Comparison of ENCODE assay signal across 8 cellular contexts in the genomic region with DNA sequence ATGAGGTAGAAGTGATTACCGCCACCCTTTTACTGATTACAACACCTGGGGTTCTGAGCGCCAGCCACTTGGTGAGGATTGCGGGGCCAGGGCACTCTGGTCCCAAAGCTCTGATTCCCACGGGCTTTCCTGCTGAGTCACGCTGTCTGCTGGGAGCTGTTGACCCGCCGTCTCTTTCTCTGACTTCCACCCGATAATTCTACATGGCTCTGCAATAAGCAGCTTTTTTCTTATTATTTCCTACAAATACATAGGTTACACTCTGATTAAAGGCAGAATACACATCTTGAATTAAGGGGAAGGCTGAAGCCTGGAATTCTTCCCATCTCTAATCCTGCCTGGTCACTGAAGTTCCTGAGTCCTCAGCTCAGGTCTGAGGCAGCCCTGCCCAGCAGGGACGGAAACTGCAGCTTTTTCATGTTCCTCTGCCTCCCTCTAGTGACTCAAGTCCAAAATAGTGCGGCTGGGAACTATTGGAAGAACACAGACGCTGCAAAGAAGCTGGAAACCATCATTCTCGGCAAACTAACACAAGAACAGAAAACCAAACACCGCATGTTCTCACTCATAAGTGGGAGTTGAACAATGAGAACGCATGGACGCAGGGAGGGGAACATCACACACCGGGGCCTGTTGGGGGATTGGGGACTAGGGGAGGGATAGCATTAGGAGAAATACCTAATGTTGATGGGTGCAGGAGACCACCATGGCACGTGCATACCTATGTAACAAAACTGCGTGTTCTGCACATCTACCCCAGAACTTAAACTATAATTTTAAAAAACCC.
DNase-seq lines count a peak whose midpoint lies in the region; ATAC-seq and TF ChIP-seq lines count a peak whose summit lies in the region.

No MANE protein-coding gene starts in this region.

- H4K20me1 ChIP-seq in smooth muscle cell (ENCODE audit: low read depth) = no peaks in the 10 kb centered on the region

- TF ChIP-seq CTCF in smooth muscle cell (IDR thresholded peaks at IDR 0.05; ENCODE audit: borderline replicate concordance, insufficient read depth, poor library complexity, severe bottlenecking) = peak; percentile 82

- H3F3A ChIP-seq in smooth muscle cell (ENCODE audit: low read depth) = no peaks in the 10 kb centered on the region

- DNase-seq in SKM-1 treated with dmso at 0.1 percent for 144 hours (lab: John Stamatoyannopoulos, UW; ENCODE audit: unreplicated experiment) (peak; percentile 45), SKM-1 (lab: John Stamatoyannopoulos, UW; ENCODE audit: unreplicated experiment) (no peak), NCI-H2107 (lab: John Stamatoyannopoulos, UW) (peak; percentile 34), UCSD-AML1 (lab: John Stamatoyannopoulos, UW; ENCODE audit: unreplicated experiment) (peak; percentile 56), cerebellum (ENCODE audit: low spot score) (peak; percentile 84), islet precursor cell (peak; percentile 92), smooth muscle cell (lab: John Stamatoyannopoulos, UW; ENCODE audit: unreplicated experiment) (peak; percentile 17)

- H3K4me1 ChIP-seq in smooth muscle cell (ENCODE audit: low read depth) = peaks cover 4% of the 10 kb centered on the region

- no peaks in the 10 kb centered on the region for H3K9me3 ChIP-seq in smooth muscle cell (replicated peaks; ENCODE audit: low read depth)

- peak overlapping the region; percentile 84 for H3K4me2 ChIP-seq in smooth muscle cell

- H3K27ac ChIP-seq in smooth muscle cell (ENCODE audit: low read depth) = peak overlapping the region; percentile 58

- peak overlapping the region; percentile 49 for H3K4me3 ChIP-seq in smooth muscle cell

- H3K36me3 ChIP-seq in smooth muscle cell (ENCODE audit: low read depth) = no peaks in the 10 kb centered on the region

- H3K79me2 ChIP-seq in smooth muscle cell (ENCODE audit: low read depth) = no peaks in the 10 kb centered on the region

- H2AFZ ChIP-seq in smooth muscle cell (ENCODE audit: low read depth) = peak overlapping the region; percentile 46

- peak; percentile 74 for ATAC-seq in HG02938 (IDR thresholded peaks at IDR 0.05; ENCODE audit: unreplicated experiment)

- no peak overlapping the region for H3K9ac ChIP-seq in smooth muscle cell (ENCODE audit: low read depth)

- WGBS in smooth muscle cell (ENCODE audit: low lambda C conversion rate) = 12% methylated on average over 18 of the region's 18 CpGs

- H3K27me3 ChIP-seq in smooth muscle cell (ENCODE audit: low read depth) = no peaks in the 10 kb centered on the region
